ENCODE assay signal across 18 cellular contexts in the genomic region with DNA sequence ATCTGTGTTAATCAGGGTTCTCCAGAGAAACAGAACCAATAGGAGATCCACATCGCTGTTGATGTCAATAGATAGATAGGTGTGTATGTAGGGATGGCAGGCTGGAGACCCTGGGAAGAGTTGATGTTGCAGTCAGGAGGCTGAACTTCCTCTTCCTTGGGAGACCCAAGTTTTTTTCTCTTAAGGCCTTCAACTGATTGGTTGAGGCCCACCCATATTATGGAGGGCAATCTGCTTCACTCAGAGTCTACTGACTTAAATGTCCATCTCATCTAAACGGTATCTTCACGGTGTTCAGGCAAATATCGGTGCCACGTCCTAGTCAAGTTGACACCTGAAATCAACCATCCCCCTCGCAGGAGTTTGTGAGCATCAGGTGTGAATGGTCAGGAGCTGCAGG.
DNase-seq lines count a peak whose midpoint lies in the region; ATAC-seq, FAIRE-seq and TF ChIP-seq lines count a peak whose summit lies in the region.
"Had no signal": no experiment of that assay in that cellular context is flagged by ENCODE, and none has a peak within 500 bp of the region (broad histone marks: within the 10 kb centered on the region; RNA-seq: fewer than 3 reads in every experiment).

No MANE protein-coding gene starts in this region.

- peaks cover 65% of the 10 kb centered on the region for H3K4me1 Mint-ChIP-seq in HFFc6 (ENCODE audit: low read depth)
- peaks cover 93% of the 10 kb centered on the region for H3K4me1 Mint-ChIP-seq in stimulated activated memory B cell treated with anti-CD40 and anti-IgM and Interleukin-4, amounts not matched to agents 10 μg/mL and 1 μg/mL and 100 μg/mL, for 72 hours

- H2BK5ac ChIP-seq in H1 (ENCODE audit: low read depth, low read length): no peak overlapping the region

- H3K79me1 ChIP-seq in H1 (ENCODE audit: low read depth, low read length): peaks cover 10% of the 10 kb centered on the region; the same call in 1 of the 2 replicates

- H3K23ac ChIP-seq in H1 (ENCODE audit: insufficient read length): no peak overlapping the region

- no peak overlapping the region for H4K91ac ChIP-seq in H1 (replicated peaks; ENCODE audit: insufficient read length, low read length)

- H3K9ac ChIP-seq in H1 (replicated peaks in 1 of 4; ENCODE audit: extremely low read depth in 1 of 4, low read depth in 3 of 4, low read length in 3 of 4): no peak overlapping the region

- H3K4me3 Mint-ChIP-seq in HFFc6: no peak overlapping the region
- no peak overlapping the region for H3K4me3 Mint-ChIP-seq in stimulated activated memory B cell treated with anti-CD40 and anti-IgM and Interleukin-4, amounts not matched to agents 10 μg/mL and 1 μg/mL and 100 μg/mL, for 72 hours
- H3K4me3 Mint-ChIP-seq: CD8-positive, alpha-beta memory T cell had no signal

- H3K4me1 ChIP-seq in H1 (replicated peaks in 1 of 4; ENCODE audit: control insufficient read depth in 3 of 4, insufficient read depth in 4 of 4, low read length in 3 of 4) (peaks cover 0 to 5% (median 0%) of the 10 kb centered on the region in 4 experiments; a peak in 1 of 7 replicates), thyroid gland (peaks cover 21 to 44% of the 10 kb centered on the region in 2 donors)

- WGBS in H1 (ENCODE audit: extremely low coverage in 1 of 2, insufficient coverage in 1 of 2, insufficient read length in 1 of 2, insufficient replicate concordance in 2 of 2, low coverage in 1 of 2, low lambda C conversion rate in 2 of 2, missing lambda C conversion rate in 1 of 2), 2 experiments: 93% methylated on average over 6 of the region's 6 CpGs; no CpG with 5 or more reads in 1 of the 2 experiments
- 96 to 99% methylated on average over 6 of the region's 6 CpGs for WGBS in thyroid gland, 2 donors

- no peak overlapping the region for H3K14ac ChIP-seq in H1 (ENCODE audit: insufficient read length)

- H3K9me3 Mint-ChIP-seq in HFFc6: no peaks in the 10 kb centered on the region
- H3K9me3 Mint-ChIP-seq in stimulated activated memory B cell treated with anti-CD40 and anti-IgM and Interleukin-4, amounts not matched to agents 10 μg/mL and 1 μg/mL and 100 μg/mL, for 72 hours: no peaks in the 10 kb centered on the region
- H3K9me3 Mint-ChIP-seq: CD8-positive, alpha-beta memory T cell had no signal

- H3K79me2 ChIP-seq in H1 (ENCODE audit: control insufficient read depth in 1 of 2, insufficient read depth in 2 of 2, low read length in 2 of 2): 0 out of 4 replicates have a peak, but pooled peaks cover 0 to 5% of the 10 kb centered on the region in 2 experiments

- H2AK5ac ChIP-seq in H1 (ENCODE audit: low read depth, low read length): no peak overlapping the region

- H3K4me2 ChIP-seq in H1 (ENCODE audit: insufficient read depth in 1 of 2, low read depth in 2 of 2, low read length in 2 of 2): no peak overlapping the region

- H2BK15ac ChIP-seq in H1 (ENCODE audit: low read length): no peak overlapping the region

- H2AFZ ChIP-seq in H1 (ENCODE audit: low read length): no peak overlapping the region

- TF ChIP-seq CTCF in HFFc6 (IDR thresholded peaks at IDR 0.05) (no peak), H1 (IDR thresholded peaks at IDR 0.05; ENCODE audit: control extremely low read depth in 1 of 3, insufficient read depth in 1 of 3, low read depth in 1 of 3, low read length in 3 of 3) (no peak), thyroid gland (IDR thresholded peaks at IDR 0.05) (no peak)

- no peak overlapping the region for H3K56ac ChIP-seq in H1 (replicated peaks; ENCODE audit: insufficient read length, low read depth, low read length)

- FAIRE-seq in GM12891 (lab: Jason Lieb, UNC) (peak; percentile 48), H1 (lab: Jason Lieb, UNC) (no peak)

- 0 out of 2 replicates have a peak overlapping the region, but pooled peaks have one; percentile 8 for H3K27ac Mint-ChIP-seq in HFFc6
- peak overlapping the region; percentile 52 for H3K27ac Mint-ChIP-seq in stimulated activated memory B cell treated with anti-CD40 and anti-IgM and Interleukin-4, amounts not matched to agents 10 μg/mL and 1 μg/mL and 100 μg/mL, for 72 hours
- H3K27ac Mint-ChIP-seq: CD8-positive, alpha-beta memory T cell had no signal

- TF ChIP-seq RAD21 in H1 (IDR thresholded peaks at IDR 0.05 in 1 of 2, conservative IDR thresholded peaks at IDR 0.05 in 1 of 2; ENCODE audit: low read depth in 2 of 2, low read length in 2 of 2): no peak

- H4K8ac ChIP-seq in H1 (ENCODE audit: extremely low read depth, insufficient read depth, low read length): no peak overlapping the region

- no peak overlapping the region for H2BK12ac ChIP-seq in H1 (ENCODE audit: low read depth, low read length)

- CTCF ChIA-PET in H1 (lab: Charles Lee; ENCODE audit: partially characterized antibody): no interaction called here

- peaks cover 28% of the 10 kb centered on the region for H3K36me3 Mint-ChIP-seq in HFFc6 (ENCODE audit: low read depth)
- peaks cover 74% of the 10 kb centered on the region for H3K36me3 Mint-ChIP-seq in stimulated activated memory B cell treated with anti-CD40 and anti-IgM and Interleukin-4, amounts not matched to agents 10 μg/mL and 1 μg/mL and 100 μg/mL, for 72 hours

- TF ChIP-seq POLR2A in GM12891 (IDR thresholded peaks at IDR 0.05; ENCODE audit: low read depth, low read length) (no peak), H1 (IDR thresholded peaks at IDR 0.05; ENCODE audit: control extremely low read depth in 1 of 2, low read depth in 2 of 2, low read length in 2 of 2) (no peak), thyroid gland (IDR thresholded peaks at IDR 0.05) (no peak)

- peaks cover 0 to 4% of the 10 kb centered on the region in 2 experiments for H4K20me1 ChIP-seq in H1 (replicated peaks in 1 of 2; ENCODE audit: control insufficient read depth in 1 of 2, insufficient read depth in 2 of 2, low read length in 2 of 2)

- H3K4me3 ChIP-seq in H1 (ENCODE audit: extremely low read depth in 1 of 4, insufficient read depth in 2 of 4, low read depth in 3 of 4, low read length in 4 of 4): no peak overlapping the region
- no peak overlapping the region for H3K4me3 ChIP-seq in thyroid gland (replicated peaks in 1 of 3)
- H3K4me3 ChIP-seq: Peyer's patch had no signal

- no peaks in the 10 kb centered on the region for H3K27me3 ChIP-seq in H1 (replicated peaks in 1 of 4; ENCODE audit: control insufficient read depth in 3 of 4, extremely low read depth in 1 of 4, insufficient read depth in 3 of 4, low read length in 3 of 4)
- H3K27me3 ChIP-seq in thyroid gland: no peaks in the 10 kb centered on the region
- H3K27me3 ChIP-seq: BE2C, Peyer's patch had no signal

- no peak for ATAC-seq in stimulated activated memory B cell treated with anti-CD40 and anti-IgM and Interleukin-4, amounts not matched to agents 10 μg/mL and 1 μg/mL and 100 μg/mL, for 72 hours

- H3K27ac ChIP-seq in H1 (ENCODE audit: low read depth, low read length) (no peak overlapping the region), caudate nucleus (ENCODE audit: low read depth, low read length) (no peak overlapping the region), thyroid gland (no peak overlapping the region)
- H3K27ac ChIP-seq: Peyer's patch had no signal

- DNase-seq in GM12891 (ENCODE audit: insufficient read length, low spot score) (no peak), HFFc6 (no peak), H1 (ENCODE audit: low read depth in 1 of 2, low spot score in 2 of 2) (no peak), caudate nucleus (lab: John Stamatoyannopoulos, UW) (no peak), NCI-H345 treated with DMSO at 0.1 percent for 48 hours (lab: John Stamatoyannopoulos, UW; ENCODE audit: unreplicated experiment) (no peak), thyroid gland (no peak)
- DNase-seq: BE2C; CD8-positive, alpha-beta memory T cell; GOT3; Karpas-422; MM.1S; NCI-H1417; NCI-H1930; NCI-H2171; NCI-H510A; Peyer's patch; Right ventricle myocardium superior had no signal

- TF ChIP-seq EP300 in H1 (IDR thresholded peaks at IDR 0.05; ENCODE audit: borderline replicate concordance in 1 of 2, low read depth in 2 of 2, low read length in 2 of 2): no peak

- POLR2A ChIA-PET in H1 (lab: Charles Lee; ENCODE audit: partially characterized antibody): no interaction called here

- H3K18ac ChIP-seq in H1 (ENCODE audit: extremely low read depth, low read length): no peak overlapping the region

- H4K5ac ChIP-seq in H1 (ENCODE audit: insufficient read length, low read depth, low read length): no peak overlapping the region

- H3K36me3 ChIP-seq in H1 (ENCODE audit: control insufficient read depth in 2 of 4, insufficient read depth in 4 of 4, low read length in 3 of 4) (no peaks in the 10 kb centered on the region), thyroid gland (no peaks in the 10 kb centered on the region)
- H3K36me3 ChIP-seq: BE2C, Peyer's patch had no signal

- intact Hi-C loops in thyroid gland (cut with DNase I): no loop called here

- no peaks in the 10 kb centered on the region for H3K9me3 ChIP-seq in H1 (ENCODE audit: insufficient read depth in 2 of 2, low read depth in 1 of 2, low read length in 1 of 2)
- H3K9me3 ChIP-seq in thyroid gland: no peaks in the 10 kb centered on the region
- H3K9me3 ChIP-seq: BE2C, Peyer's patch had no signal

- H3K23me2 ChIP-seq in H1 (ENCODE audit: low read depth, low read length): no peaks in the 10 kb centered on the region

- H3K4ac ChIP-seq in H1 (replicated peaks; ENCODE audit: insufficient read length, low read depth, low read length): no peak overlapping the region

- no peak overlapping the region for H2BK120ac ChIP-seq in H1 (replicated peaks; ENCODE audit: low read depth, low read length)

- no peak overlapping the region for H2BK20ac ChIP-seq in H1 (ENCODE audit: low read length)

- peaks cover 1% of the 10 kb centered on the region for H3K27me3 Mint-ChIP-seq in HFFc6 (ENCODE audit: insufficient read depth)
- no peaks in the 10 kb centered on the region for H3K27me3 Mint-ChIP-seq in stimulated activated memory B cell treated with anti-CD40 and anti-IgM and Interleukin-4, amounts not matched to agents 10 μg/mL and 1 μg/mL and 100 μg/mL, for 72 hours
- H3K27me3 Mint-ChIP-seq: CD8-positive, alpha-beta memory T cell had no signal

TF ChIP-seq in GM12891, 5 proteins besides CTCF, POLR2A, EP300 and RAD21:
- TF ChIP-seq TAF1 (IDR thresholded peaks at IDR 0.05; ENCODE audit: low read depth, low read length): no peak
- no peak for TF ChIP-seq PAX5 (IDR thresholded peaks at IDR 0.05; ENCODE audit: insufficient read depth, low read length, severe bottlenecking)
- TF ChIP-seq POLR2AphosphoS5 (IDR thresholded peaks at IDR 0.05; ENCODE audit: low read depth, low read length): no peak
- TF ChIP-seq POU2F2 (IDR thresholded peaks at IDR 0.05; ENCODE audit: low read depth, low read length): no peak
- no peak for TF ChIP-seq SPI1 (IDR thresholded peaks at IDR 0.05; ENCODE audit: low read depth, low read length)

TF ChIP-seq in H1, 55 proteins besides CTCF, POLR2A, EP300 and RAD21:
- TF ChIP-seq GABPA (IDR thresholded peaks at IDR 0.05; ENCODE audit: borderline replicate concordance, insufficient read depth, low read length) (no peak), KDM1A (IDR thresholded peaks at IDR 0.05; ENCODE audit: borderline replicate concordance, low read length) (0 out of 2 replicates have a peak, but pooled peaks have one; percentile 19)
TF ChIP-seq in H1: peak in this region for 1.
